Comparison of ENCODE assay signal across 8 cellular contexts in genomic region chr3:152268501-152269422, GRCh38. TPM values are rescaled to one million over a fixed set of nuclear protein-coding genes. Genes with fewer than 3 reads are reported as not detected.
DNase-seq lines count a peak whose midpoint lies in the region; ATAC-seq and TF ChIP-seq lines count a peak whose summit lies in the region.

Gene MBNL1, plus strand, starts transcription at chr3:152268929. Its CDS starts 31,265 bp downstream, at chr3:152300194.

- no peaks in the 10 kb centered on the region for H3K9me2 ChIP-seq in GM23248 (ENCODE audit: insufficient read depth)

- H3K4me2 ChIP-seq in DND-41 (ENCODE audit: insufficient read depth, low read length) (peak within 1 kb of the TSS; percentile 74), GM23248 (ENCODE audit: unreplicated experiment) (peak within 1 kb of the TSS; percentile 97), fibroblast of lung (ENCODE audit: extremely low read depth, insufficient read depth, low read length) (peak within 1 kb of the TSS; percentile 82)

- TF ChIP-seq CTCF in DND-41 (IDR thresholded peaks at IDR 0.05; ENCODE audit: borderline replicate concordance, extremely low read depth, low read length, poor library complexity, severe bottlenecking), result no peak
- TF ChIP-seq CTCF in LNCaP clone FGC (IDR thresholded peaks at IDR 0.05; ENCODE audit: control insufficient read depth, extremely low read depth, insufficient read depth), result no peak
- TF ChIP-seq CTCF in RWPE2 (IDR thresholded peaks at IDR 0.05; ENCODE audit: poor library complexity, severe bottlenecking), result no peak
- TF ChIP-seq CTCF in fibroblast of lung (conservative IDR thresholded peaks at IDR 0.05 in 1 of 2, IDR thresholded peaks at IDR 0.05 in 1 of 2; ENCODE audit: low read depth in 1 of 2, low read length in 2 of 2), result no peak

- POLR2A ChIA-PET in naive thymus-derived CD4-positive, alpha-beta T cell (lab: Charles Lee), result interaction anchor here (0.6 to 11.1 kb wide), 31 partner anchors 10 to 1001 kb away, joined by 3 to 229 read pairs (median 10); no protein-coding TSS in a partner anchor

- H3K4me3 Mint-ChIP-seq in activated T-helper 17 cell treated with anti-CD3 and anti-CD28 coated beads, Interleukin-2, amount 50 U/mL, for 72 hours, result peak within 1 kb of the TSS; percentile 87
- H3K4me3 Mint-ChIP-seq in naive thymus-derived CD4-positive, alpha-beta T cell, result peak within 1 kb of the TSS; percentile 78 to 100 (median 94)
- H3K4me3 Mint-ChIP-seq in stimulated activated naive B cell treated with anti-CD40 and anti-IgM and Interleukin-4, amounts not matched to agents 10 μg/mL and 1 μg/mL and 100 μg/mL, for 72 hours, result peak within 1 kb of the TSS; percentile 86 to 92

- no peaks in the 10 kb centered on the region for H3K27me3 ChIP-seq in DND-41 (ENCODE audit: insufficient read depth, low read length, poor library complexity)
- H3K27me3 ChIP-seq in GM23248 (replicated peaks; ENCODE audit: insufficient read depth), result no peaks in the 10 kb centered on the region
- H3K27me3 ChIP-seq in RWPE2 (ENCODE audit: insufficient read depth, poor library complexity, severe bottlenecking), result no peaks in the 10 kb centered on the region
- no peaks in the 10 kb centered on the region for H3K27me3 ChIP-seq in fibroblast of lung (ENCODE audit: control insufficient read depth, insufficient read depth, low read length)
- H3K27me3 ChIP-seq in naive thymus-derived CD4-positive, alpha-beta T cell (ENCODE audit: control insufficient read depth in 2 of 2, insufficient read depth in 2 of 2, low read length in 2 of 2), result no peaks in the 10 kb centered on the region

- no peaks in the 10 kb centered on the region for H3K27me3 Mint-ChIP-seq in activated T-helper 17 cell treated with anti-CD3 and anti-CD28 coated beads, Interleukin-2, amount 50 U/mL, for 72 hours
- H3K27me3 Mint-ChIP-seq in naive thymus-derived CD4-positive, alpha-beta T cell, result no peaks in the 10 kb centered on the region
- H3K27me3 Mint-ChIP-seq in stimulated activated naive B cell treated with anti-CD40 and anti-IgM and Interleukin-4, amounts not matched to agents 10 μg/mL and 1 μg/mL and 100 μg/mL, for 72 hours, result no peaks in the 10 kb centered on the region

- H3K9ac ChIP-seq in DND-41 (ENCODE audit: low read depth, low read length) (peak within 1 kb of the TSS; percentile 93), GM23248 (peak within 1 kb of the TSS; percentile 92), fibroblast of lung (ENCODE audit: insufficient read depth, low read length) (peak within 1 kb of the TSS; percentile 93)

- peak within 1 kb of the TSS; percentile 88 for H3K27ac Mint-ChIP-seq in activated T-helper 17 cell treated with anti-CD3 and anti-CD28 coated beads, Interleukin-2, amount 50 U/mL, for 72 hours
- H3K27ac Mint-ChIP-seq in naive thymus-derived CD4-positive, alpha-beta T cell, result peak within 1 kb of the TSS; percentile 88 to 98 (median 95)
- H3K27ac Mint-ChIP-seq in stimulated activated naive B cell treated with anti-CD40 and anti-IgM and Interleukin-4, amounts not matched to agents 10 μg/mL and 1 μg/mL and 100 μg/mL, for 72 hours, result peak within 1 kb of the TSS; percentile 97

- DNase-seq in DND-41 (peak; percentile 89), GM23248 (peak; percentile 87), LNCaP clone FGC (ENCODE audit: low read depth) (peak; percentile 11), RWPE2 (ENCODE audit: low spot score) (peak; percentile 69), fibroblast of lung (ENCODE audit: low read depth in 2 of 2) (peak; percentile 80 to 87)
- DNase-seq in naive thymus-derived CD4-positive, alpha-beta T cell, result peak; percentile 65 to 89 (median 87)
- peak; percentile 78 for DNase-seq in stimulated activated naive B cell treated with anti-CD40 and anti-IgM and Interleukin-4, amounts not matched to agents 10 μg/mL and 1 μg/mL and 100 μg/mL, for 72 hours

- 1% methylated on average over 69 to 78 of the region's 89 CpGs for WGBS in GM23248 (ENCODE audit: low coverage in 1 of 2, low lambda C conversion rate in 2 of 2, missing lambda C conversion rate in 2 of 2), 2 experiments

- H3K4me1 Mint-ChIP-seq in activated T-helper 17 cell treated with anti-CD3 and anti-CD28 coated beads, Interleukin-2, amount 50 U/mL, for 72 hours, result peaks cover 37% of the 10 kb centered on the region
- H3K4me1 Mint-ChIP-seq in naive thymus-derived CD4-positive, alpha-beta T cell, result peaks cover 46 to 69% (median 64%) of the 10 kb centered on the region in 7 donors
- peaks cover 31 to 52% of the 10 kb centered on the region in 2 donors for H3K4me1 Mint-ChIP-seq in stimulated activated naive B cell treated with anti-CD40 and anti-IgM and Interleukin-4, amounts not matched to agents 10 μg/mL and 1 μg/mL and 100 μg/mL, for 72 hours

- ATAC-seq in DND-41 (ENCODE audit: insufficient read depth, low read depth) (peak; percentile 75), RWPE2 (ENCODE audit: low read depth) (peak; percentile 51)
- ATAC-seq in activated T-helper 17 cell treated with anti-CD3 and anti-CD28 coated beads, Interleukin-2, amount 50 U/mL, for 72 hours (replicated peaks), result peak; percentile 71
- ATAC-seq in naive thymus-derived CD4-positive, alpha-beta T cell, result peak; percentile 77
- ATAC-seq in stimulated activated naive B cell treated with anti-CD40 and anti-IgM and Interleukin-4, amounts not matched to agents 10 μg/mL and 1 μg/mL and 100 μg/mL, for 72 hours (replicated peaks), result peak; percentile 74

- peak within 1 kb of the TSS; percentile 92 for H3K27ac ChIP-seq in DND-41 (ENCODE audit: low read length)
- peak within 1 kb of the TSS; percentile 93 for H3K27ac ChIP-seq in GM23248
- peak within 1 kb of the TSS; percentile 92 for H3K27ac ChIP-seq in RWPE2 (ENCODE audit: poor library complexity, severe bottlenecking)
- H3K27ac ChIP-seq in fibroblast of lung (ENCODE audit: insufficient read depth, low read length), result peak within 1 kb of the TSS; percentile 95
- peak within 1 kb of the TSS; percentile 99 for H3K27ac ChIP-seq in naive thymus-derived CD4-positive, alpha-beta T cell (ENCODE audit: low read depth, low read length)

- intact Hi-C loops in naive thymus-derived CD4-positive, alpha-beta T cell (cut with micrococcal nuclease), result loop anchor here (1.0 to 5.0 kb wide), 19 partner anchors 9 to 1722 kb away; partner anchors contain the start of genes EIF2A (in 1 of the 2), GPR171 (in 1 of the 2), SELENOT (in 1 of the 2) and SERP1 (in 1 of the 2)

- H3K36me3 ChIP-seq in DND-41 (ENCODE audit: insufficient read depth, low read length), result peaks cover 25% of the 10 kb centered on the region
- H3K36me3 ChIP-seq in GM23248 (ENCODE audit: low read depth), result no peaks in the 10 kb centered on the region
- H3K36me3 ChIP-seq in RWPE2 (ENCODE audit: low read depth), result peaks cover 7% of the 10 kb centered on the region
- no peaks in the 10 kb centered on the region for H3K36me3 ChIP-seq in fibroblast of lung (ENCODE audit: control insufficient read depth, insufficient read depth, low read length)
- peaks cover 0 to 12% (median 3%) of the 10 kb centered on the region in 3 experiments for H3K36me3 ChIP-seq in naive thymus-derived CD4-positive, alpha-beta T cell (ENCODE audit: control insufficient read depth in 2 of 3, insufficient read depth in 3 of 3, low read length in 3 of 3)

- in situ Hi-C loops in GM23248 (cut with MboI), result loop anchor here (10.0 kb wide), 1 partner anchor 176 kb away; no protein-coding TSS in a partner anchor

- no peaks in the 10 kb centered on the region for H3K9me3 Mint-ChIP-seq in activated T-helper 17 cell treated with anti-CD3 and anti-CD28 coated beads, Interleukin-2, amount 50 U/mL, for 72 hours
- no peaks in the 10 kb centered on the region for H3K9me3 Mint-ChIP-seq in naive thymus-derived CD4-positive, alpha-beta T cell
- no peaks in the 10 kb centered on the region for H3K9me3 Mint-ChIP-seq in stimulated activated naive B cell treated with anti-CD40 and anti-IgM and Interleukin-4, amounts not matched to agents 10 μg/mL and 1 μg/mL and 100 μg/mL, for 72 hours

- peaks cover 99% of the 10 kb centered on the region for H3K79me2 ChIP-seq in DND-41 (ENCODE audit: insufficient read depth, low read length)
- H3K79me2 ChIP-seq in GM23248 (ENCODE audit: insufficient read depth), result peaks cover 72% of the 10 kb centered on the region
- peaks cover 62% of the 10 kb centered on the region for H3K79me2 ChIP-seq in fibroblast of lung (ENCODE audit: control insufficient read depth, insufficient read depth, low read length)

- CTCF ChIA-PET in naive thymus-derived CD4-positive, alpha-beta T cell (lab: Charles Lee), result interaction anchor here (0.6 to 2.7 kb wide), 15 partner anchors 11 to 174 kb away, joined by 3 to 16 read pairs (median 4); no protein-coding TSS in a partner anchor

- H3K4me1 ChIP-seq in DND-41 (ENCODE audit: insufficient read depth, low read length), result peaks cover 80% of the 10 kb centered on the region
- H3K4me1 ChIP-seq in GM23248 (ENCODE audit: insufficient read depth), result peaks cover 48% of the 10 kb centered on the region
- peaks cover 49% of the 10 kb centered on the region for H3K4me1 ChIP-seq in RWPE2 (ENCODE audit: insufficient read depth, poor library complexity, severe bottlenecking)
- peaks cover 15% of the 10 kb centered on the region for H3K4me1 ChIP-seq in fibroblast of lung (ENCODE audit: control insufficient read depth, extremely low read depth, insufficient read depth, low read length)
- H3K4me1 ChIP-seq in naive thymus-derived CD4-positive, alpha-beta T cell (ENCODE audit: control insufficient read depth in 2 of 2, insufficient read depth in 2 of 2, low read length in 2 of 2), result peaks cover 34 to 46% of the 10 kb centered on the region in 2 donors

- H3K4me3 ChIP-seq in DND-41 (ENCODE audit: low read depth in 1 of 2, low read length in 2 of 2) (peak within 1 kb of the TSS; percentile 53 to 68), GM23248 (peak within 1 kb of the TSS; percentile 94), LNCaP clone FGC (ENCODE audit: low read depth, low read length) (peak within 1 kb of the TSS; percentile 85), RWPE2 (ENCODE audit: severe bottlenecking) (peak within 1 kb of the TSS; percentile 84), fibroblast of lung (replicated peaks in 1 of 4; ENCODE audit: control extremely low read depth in 1 of 4, insufficient read depth in 1 of 4, low read depth in 3 of 4, low read length in 4 of 4) (peak within 1 kb of the TSS; percentile 81 to 96 (median 94))
- peak within 1 kb of the TSS; percentile 77 for H3K4me3 ChIP-seq in naive thymus-derived CD4-positive, alpha-beta T cell (ENCODE audit: low read length)

- H3K36me3 Mint-ChIP-seq in activated T-helper 17 cell treated with anti-CD3 and anti-CD28 coated beads, Interleukin-2, amount 50 U/mL, for 72 hours (ENCODE audit: low read depth), result peaks cover 52% of the 10 kb centered on the region
- peaks cover 4 to 36% (median 26%) of the 10 kb centered on the region in 5 donors for H3K36me3 Mint-ChIP-seq in naive thymus-derived CD4-positive, alpha-beta T cell
- peaks cover 40 to 50% of the 10 kb centered on the region in 2 donors for H3K36me3 Mint-ChIP-seq in stimulated activated naive B cell treated with anti-CD40 and anti-IgM and Interleukin-4, amounts not matched to agents 10 μg/mL and 1 μg/mL and 100 μg/mL, for 72 hours

- H4K20me1 ChIP-seq in DND-41 (ENCODE audit: insufficient read depth, low read length) (peaks cover 37% of the 10 kb centered on the region), GM23248 (ENCODE audit: insufficient read depth) (no peaks in the 10 kb centered on the region), fibroblast of lung (ENCODE audit: control insufficient read depth, extremely low read depth, insufficient read depth, low read length) (peaks cover 1% of the 10 kb centered on the region)

- H2AFZ ChIP-seq in DND-41 (ENCODE audit: low read depth, low read length) (peak within 1 kb of the TSS; percentile 70), GM23248 (peak within 1 kb of the TSS; percentile 68), fibroblast of lung (ENCODE audit: low read length) (no peak within 1 kb of the TSS)

- peaks cover 62% of the 10 kb centered on the region for H3F3A ChIP-seq in GM23248 (ENCODE audit: insufficient read depth)

- H3K9me3 ChIP-seq in DND-41 (ENCODE audit: insufficient read depth, low read length, severe bottlenecking) (no peaks in the 10 kb centered on the region), GM23248 (ENCODE audit: low read depth) (no peaks in the 10 kb centered on the region), RWPE2 (ENCODE audit: severe bottlenecking) (no peaks in the 10 kb centered on the region), fibroblast of lung (ENCODE audit: control insufficient read depth, insufficient read depth, low read depth, low read length) (no peaks in the 10 kb centered on the region)
- no peaks in the 10 kb centered on the region for H3K9me3 ChIP-seq in naive thymus-derived CD4-positive, alpha-beta T cell (ENCODE audit: control insufficient read depth in 2 of 3, low read length in 3 of 3)

RNA-seq across cellular contexts. Expression of gene MBNL1, which starts in this region (rescaled TPM):
- 251 and 262 TPM in 2 replicates for total RNA-seq in GM23248 (2014; rRNA removed; shearing (Covaris generic))
- polyA plus RNA-seq in GM23248 (2016; fragmentation: Nextera tagmentation; extraction: Ambion mirVana) (81.7 and 89.5 TPM in 2 replicates), fibroblast of lung (145 and 150 TPM in 2 replicates)
- total RNA-seq in activated T-helper 17 cell treated with anti-CD3 and anti-CD28 coated beads, Interleukin-2, amount 50 U/mL, for 72 hours, result 100 to 1,000 TPM; 322 to 452 TPM
- total RNA-seq in fibroblast of lung, result 196 and 213 TPM in 2 replicates
- 83.0 and 112 TPM in 2 replicates for polyA plus RNA-seq in fibroblast of lung (2012)
- 204 and 278 TPM in 2 replicates for polyA minus RNA-seq in fibroblast of lung (ENCODE audit: low replicate concordance)
- 100 to 1,000 TPM; 459 to 675 (median 508) TPM for total RNA-seq in naive thymus-derived CD4-positive, alpha-beta T cell
- 100 to 1,000 TPM; 371 to 389 TPM for polyA plus RNA-seq in naive thymus-derived CD4-positive, alpha-beta T cell

Comparison
In these comparisons a context has a peak if more than half of its experiments do, and no peak if none do; other contexts are left out.
1. Peak in every context shown above with its lines: DNase-seq, ATAC-seq, H3K4me3 ChIP-seq and H3K27ac ChIP-seq.
2. DNase-seq: peak in every context shown above with its lines; median percentile 89 in DND-41; 87 in GM23248; 87 in naive thymus-derived CD4-positive, alpha-beta T cell; 84 in fibroblast of lung; 78 in stimulated activated naive B cell treated with anti-CD40 and anti-IgM and Interleukin-4, amounts not matched to agents 10 μg/mL and 1 μg/mL and 100 μg/mL, for 72 hours; 69 in RWPE2; 11 in LNCaP clone FGC.